Comparison of ENCODE assay signal across 19 cellular contexts in genomic region chr9:76537150-76537646, GRCh38.
DNase-seq lines count a peak whose midpoint lies in the region; ATAC-seq and TF ChIP-seq lines count a peak whose summit lies in the region.
"Had no signal": no experiment of that assay in that cellular context is flagged by ENCODE, and none has a peak within 500 bp of the region (broad histone marks: within the 10 kb centered on the region; RNA-seq: fewer than 3 reads in every experiment).

No MANE protein-coding gene starts in this region.

- H3K4me1 ChIP-seq in colonic mucosa (no peaks in the 10 kb centered on the region), stomach (peaks cover 8 to 15% (median 10%) of the 10 kb centered on the region in 4 donors)

- no peak for TF ChIP-seq POLR2A in stomach (IDR thresholded peaks at IDR 0.05)

- H3K4me3 ChIP-seq in colonic mucosa (no peak overlapping the region), stomach (no peak overlapping the region)
- H3K4me3 ChIP-seq: coronary artery, PC-9, SK-N-MC had no signal

- TF ChIP-seq EP300 in stomach (IDR thresholded peaks at IDR 0.05) = no peak

- H3K9me3 ChIP-seq in colonic mucosa = no peaks in the 10 kb centered on the region
- no peaks in the 10 kb centered on the region for H3K9me3 ChIP-seq in stomach

- ATAC-seq in GM18873 (IDR thresholded peaks at IDR 0.05; ENCODE audit: low FRiP score, unreplicated experiment) = no peak
- ATAC-seq: activated CD4-positive, alpha-beta T cell treated with anti-CD3 and anti-CD28 coated beads for 36 hours; HepG2 had no signal

- peak; percentile 75 for DNase-seq in M059J (ENCODE audit: low read depth)
- peak; percentile 32 for DNase-seq in colonic mucosa
- DNase-seq in stomach = peak; percentile 81
- DNase-seq in occipital lobe (lab: John Stamatoyannopoulos, UW) = no peak
- no peak for DNase-seq in NCI-H1048 (lab: John Stamatoyannopoulos, UW)
- no peak for DNase-seq in SW480 (ENCODE audit: low spot score)
- DNase-seq: activated CD4-positive, alpha-beta T cell treated with anti-CD3 and anti-CD28 coated beads for 36 hours; activated CD8-positive, alpha-beta memory T cell treated with anti-CD3 and anti-CD28 coated beads, Interleukin-2, amount 50 U/mL, for 4 hours; activated gamma-delta T cell; amniotic stem cell; NCI-H2081; NCI-H526 treated with DMSO at 0.1 percent for 48 hours; PC-9; stimulated activated CD4-positive, alpha-beta T cell treated with anti-CD3 and anti-CD28 coated beads, Interleukin-2, amount 100 ng/mL, for 24 hours had no signal

- H3K27ac ChIP-seq in colonic mucosa (no peak overlapping the region), layer of hippocampus (ENCODE audit: low read depth, low read length) (peak overlapping the region; percentile 5), stomach (peak overlapping the region; percentile 29 to 78 (median 35))
- H3K27ac ChIP-seq: coronary artery, PC-9, SK-N-MC had no signal

- WGBS in stomach, 5 donors = 15 to 40% (median 21%) methylated on average over 9 of the region's 9 CpGs

- H3K36me3 ChIP-seq in colonic mucosa = no peaks in the 10 kb centered on the region
- H3K36me3 ChIP-seq in stomach = no peaks in the 10 kb centered on the region

- intact Hi-C loops in colonic mucosa (cut with DNase I) (no loop called here), stomach (cut with DNase I; ENCODE audit: low total_unique reads) (no loop called here)

- no peaks in the 10 kb centered on the region for H3K27me3 ChIP-seq in colonic mucosa
- no peaks in the 10 kb centered on the region for H3K27me3 ChIP-seq in layer of hippocampus (ENCODE audit: control insufficient read depth, insufficient read depth, low read length)
- H3K27me3 ChIP-seq in stomach = no peaks in the 10 kb centered on the region

- no peak for TF ChIP-seq CTCF in colonic mucosa (IDR thresholded peaks at IDR 0.05)
- no peak for TF ChIP-seq CTCF in stomach (IDR thresholded peaks at IDR 0.05)

- H3K9ac ChIP-seq in colonic mucosa (ENCODE audit: low read depth in 2 of 2, low read length in 2 of 2) = no peak overlapping the region

Comparison
In these comparisons a context has a peak if more than half of its experiments do, and no peak if none do; other contexts are left out.
1. DNase-seq: peak in M059J (single experiment), colonic mucosa (single experiment) and stomach (single experiment); none in occipital lobe (single experiment), NCI-H1048 (single experiment) and SW480 (single experiment).